In the genomic region with DNA sequence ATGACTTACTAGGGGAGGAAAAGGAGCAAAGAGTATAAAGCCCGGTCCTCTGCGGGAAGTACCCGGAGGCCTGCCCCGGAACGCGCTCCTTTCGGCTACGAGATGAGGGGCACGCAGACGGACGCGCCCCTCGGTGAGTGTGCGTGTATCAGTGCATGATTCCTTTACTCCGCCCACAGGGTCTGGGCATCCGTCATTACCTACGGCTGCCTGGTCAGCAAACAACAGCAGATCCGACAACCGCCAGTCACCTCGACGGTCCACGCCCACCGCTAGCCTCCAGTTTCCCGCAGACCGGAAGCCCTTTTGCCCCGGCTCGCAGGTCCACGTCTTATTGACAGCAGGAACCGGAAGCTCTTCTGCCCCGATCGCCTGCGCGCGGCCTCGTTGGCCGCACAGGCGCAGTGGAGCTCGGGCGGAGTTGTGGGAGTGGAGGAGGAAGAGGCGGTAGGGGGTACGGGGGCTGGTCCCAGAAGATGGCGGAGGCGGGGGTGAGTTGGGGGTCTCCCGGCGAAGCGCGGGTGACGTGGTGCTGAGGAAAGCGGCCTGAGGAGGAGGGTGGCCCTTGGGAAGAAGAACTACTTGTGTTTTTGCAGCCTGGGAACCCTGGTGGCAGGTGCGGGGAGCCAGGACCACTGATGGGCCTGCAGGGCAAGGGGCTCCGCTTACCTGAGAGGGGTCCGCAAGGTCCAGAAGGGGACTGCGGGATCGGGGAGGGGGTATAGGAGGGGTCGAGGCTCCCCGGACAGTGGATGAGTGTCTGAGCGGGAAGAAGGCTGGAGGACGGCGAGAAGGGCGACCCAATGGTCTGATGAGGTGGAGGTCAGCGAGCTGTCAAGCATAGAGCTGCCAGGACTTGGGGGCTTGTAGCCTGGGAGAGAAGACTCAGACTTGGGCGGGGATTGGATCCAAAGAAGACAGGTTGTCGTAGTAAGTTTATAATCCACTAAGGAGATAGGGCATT, we compare ENCODE assay signal across 1 cellular context.
TF ChIP-seq lines count a peak whose summit lies in the region.

A gene (plus strand): TSS at position 421 of the 964 bp plus-strand sequence. CDS start 8,086 bp downstream, outside the sequence.

TF ChIP-seq in K562, 482 proteins besides CTCF, POLR2A, EP300 and RAD21 (continued from another document and continues in another):
- TF ChIP-seq, protein P1, sequence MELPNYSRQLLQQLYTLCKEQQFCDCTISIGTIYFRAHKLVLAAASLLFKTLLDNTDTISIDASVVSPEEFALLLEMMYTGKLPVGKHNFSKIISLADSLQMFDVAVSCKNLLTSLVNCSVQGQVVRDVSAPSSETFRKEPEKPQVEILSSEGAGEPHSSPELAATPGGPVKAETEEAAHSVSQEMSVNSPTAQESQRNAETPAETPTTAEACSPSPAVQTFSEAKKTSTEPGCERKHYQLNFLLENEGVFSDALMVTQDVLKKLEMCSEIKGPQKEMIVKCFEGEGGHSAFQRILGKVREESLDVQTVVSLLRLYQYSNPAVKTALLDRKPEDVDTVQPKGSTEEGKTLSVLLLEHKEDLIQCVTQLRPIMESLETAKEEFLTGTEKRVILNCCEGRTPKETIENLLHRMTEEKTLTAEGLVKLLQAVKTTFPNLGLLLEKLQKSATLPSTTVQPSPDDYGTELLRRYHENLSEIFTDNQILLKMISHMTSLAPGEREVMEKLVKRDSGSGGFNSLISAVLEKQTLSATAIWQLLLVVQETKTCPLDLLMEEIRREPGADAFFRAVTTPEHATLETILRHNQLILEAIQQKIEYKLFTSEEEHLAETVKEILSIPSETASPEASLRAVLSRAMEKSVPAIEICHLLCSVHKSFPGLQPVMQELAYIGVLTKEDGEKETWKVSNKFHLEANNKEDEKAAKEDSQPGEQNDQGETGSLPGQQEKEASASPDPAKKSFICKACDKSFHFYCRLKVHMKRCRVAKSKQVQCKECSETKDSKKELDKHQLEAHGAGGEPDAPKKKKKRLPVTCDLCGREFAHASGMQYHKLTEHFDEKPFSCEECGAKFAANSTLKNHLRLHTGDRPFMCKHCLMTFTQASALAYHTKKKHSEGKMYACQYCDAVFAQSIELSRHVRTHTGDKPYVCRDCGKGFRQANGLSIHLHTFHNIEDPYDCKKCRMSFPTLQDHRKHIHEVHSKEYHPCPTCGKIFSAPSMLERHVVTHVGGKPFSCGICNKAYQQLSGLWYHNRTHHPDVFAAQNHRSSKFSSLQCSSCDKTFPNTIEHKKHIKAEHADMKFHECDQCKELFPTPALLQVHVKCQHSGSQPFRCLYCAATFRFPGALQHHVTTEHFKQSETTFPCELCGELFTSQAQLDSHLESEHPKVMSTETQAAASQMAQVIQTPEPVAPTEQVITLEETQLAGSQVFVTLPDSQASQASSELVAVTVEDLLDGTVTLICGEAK (IDR thresholded peaks at IDR 0.05), result peak; percentile 99
- TF ChIP-seq, protein P1 (CRISPR knock-in tag; IDR thresholded peaks at IDR 0.05), result no peak
- TF ChIP-seq FOXK1 (CRISPR knock-in tag; IDR thresholded peaks at IDR 0.05; ENCODE audit: borderline replicate concordance), result 0 out of 2 replicates have a peak, but pooled peaks have one; percentile 79
- TF ChIP-seq, protein P2, sequence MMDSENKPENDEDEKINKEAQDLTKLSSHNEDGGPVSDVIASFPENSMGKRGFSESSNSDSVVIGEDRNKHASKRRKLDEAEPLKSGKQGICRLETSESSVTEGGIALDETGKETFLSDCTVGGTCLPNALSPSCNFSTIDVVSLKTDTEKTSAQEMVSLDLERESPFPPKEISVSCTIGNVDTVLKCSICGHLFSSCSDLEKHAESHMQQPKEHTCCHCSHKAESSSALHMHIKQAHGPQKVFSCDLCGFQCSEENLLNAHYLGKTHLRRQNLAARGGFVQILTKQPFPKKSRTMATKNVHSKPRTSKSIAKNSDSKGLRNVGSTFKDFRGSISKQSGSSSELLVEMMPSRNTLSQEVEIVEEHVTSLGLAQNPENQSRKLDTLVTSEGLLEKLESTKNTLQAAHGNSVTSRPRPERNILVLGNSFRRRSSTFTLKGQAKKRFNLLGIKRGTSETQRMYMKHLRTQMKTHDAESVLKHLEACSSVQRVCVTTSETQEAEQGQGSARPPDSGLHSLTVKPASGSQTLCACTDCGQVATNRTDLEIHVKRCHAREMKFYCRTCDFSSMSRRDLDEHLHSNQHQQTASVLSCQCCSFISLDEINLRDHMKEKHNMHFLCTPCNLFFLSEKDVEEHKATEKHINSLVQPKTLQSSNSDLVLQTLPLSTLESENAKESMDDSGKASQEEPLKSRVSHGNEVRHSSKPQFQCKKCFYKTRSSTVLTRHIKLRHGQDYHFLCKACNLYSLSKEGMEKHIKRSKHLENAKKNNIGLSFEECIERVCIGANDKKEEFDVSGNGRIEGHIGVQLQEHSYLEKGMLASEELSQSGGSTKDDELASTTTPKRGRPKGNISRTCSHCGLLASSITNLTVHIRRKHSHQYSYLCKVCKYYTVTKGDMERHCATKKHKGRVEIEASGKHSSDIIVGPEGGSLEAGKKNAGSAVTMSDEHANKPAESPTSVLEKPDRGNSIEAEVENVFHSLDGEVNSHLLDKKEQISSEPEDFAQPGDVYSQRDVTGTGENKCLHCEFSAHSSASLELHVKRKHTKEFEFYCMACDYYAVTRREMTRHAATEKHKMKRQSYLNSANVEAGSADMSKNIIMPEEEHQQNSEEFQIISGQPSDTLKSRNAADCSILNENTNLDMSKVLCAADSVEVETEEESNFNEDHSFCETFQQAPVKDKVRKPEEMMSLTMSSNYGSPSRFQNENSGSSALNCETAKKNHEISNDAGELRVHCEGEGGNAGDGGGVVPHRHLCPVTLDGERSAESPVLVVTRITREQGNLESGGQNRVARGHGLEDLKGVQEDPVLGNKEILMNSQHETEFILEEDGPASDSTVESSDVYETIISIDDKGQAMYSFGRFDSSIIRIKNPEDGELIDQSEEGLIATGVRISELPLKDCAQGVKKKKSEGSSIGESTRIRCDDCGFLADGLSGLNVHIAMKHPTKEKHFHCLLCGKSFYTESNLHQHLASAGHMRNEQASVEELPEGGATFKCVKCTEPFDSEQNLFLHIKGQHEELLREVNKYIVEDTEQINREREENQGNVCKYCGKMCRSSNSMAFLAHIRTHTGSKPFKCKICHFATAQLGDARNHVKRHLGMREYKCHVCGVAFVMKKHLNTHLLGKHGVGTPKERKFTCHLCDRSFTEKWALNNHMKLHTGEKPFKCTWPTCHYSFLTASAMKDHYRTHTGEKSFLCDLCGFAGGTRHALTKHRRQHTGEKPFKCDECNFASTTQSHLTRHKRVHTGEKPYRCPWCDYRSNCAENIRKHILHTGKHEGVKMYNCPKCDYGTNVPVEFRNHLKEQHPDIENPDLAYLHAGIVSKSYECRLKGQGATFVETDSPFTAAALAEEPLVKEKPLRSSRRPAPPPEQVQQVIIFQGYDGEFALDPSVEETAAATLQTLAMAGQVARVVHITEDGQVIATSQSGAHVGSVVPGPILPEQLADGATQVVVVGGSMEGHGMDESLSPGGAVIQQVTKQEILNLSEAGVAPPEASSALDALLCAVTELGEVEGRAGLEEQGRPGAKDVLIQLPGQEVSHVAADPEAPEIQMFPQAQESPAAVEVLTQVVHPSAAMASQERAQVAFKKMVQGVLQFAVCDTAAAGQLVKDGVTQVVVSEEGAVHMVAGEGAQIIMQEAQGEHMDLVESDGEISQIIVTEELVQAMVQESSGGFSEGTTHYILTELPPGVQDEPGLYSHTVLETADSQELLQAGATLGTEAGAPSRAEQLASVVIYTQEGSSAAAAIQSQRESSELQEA (IDR thresholded peaks at IDR 0.05; ENCODE audit: low read depth), result peak; percentile 69; the same call in 1 of the 2 replicates
- TF ChIP-seq MBD2 (IDR thresholded peaks at IDR 0.05; ENCODE audit: borderline replicate concordance, low read depth), result peak; percentile 71
- peak; percentile 86 for TF ChIP-seq EGR1 (conservative IDR thresholded peaks at IDR 0.05)
- TF ChIP-seq, protein P3, sequence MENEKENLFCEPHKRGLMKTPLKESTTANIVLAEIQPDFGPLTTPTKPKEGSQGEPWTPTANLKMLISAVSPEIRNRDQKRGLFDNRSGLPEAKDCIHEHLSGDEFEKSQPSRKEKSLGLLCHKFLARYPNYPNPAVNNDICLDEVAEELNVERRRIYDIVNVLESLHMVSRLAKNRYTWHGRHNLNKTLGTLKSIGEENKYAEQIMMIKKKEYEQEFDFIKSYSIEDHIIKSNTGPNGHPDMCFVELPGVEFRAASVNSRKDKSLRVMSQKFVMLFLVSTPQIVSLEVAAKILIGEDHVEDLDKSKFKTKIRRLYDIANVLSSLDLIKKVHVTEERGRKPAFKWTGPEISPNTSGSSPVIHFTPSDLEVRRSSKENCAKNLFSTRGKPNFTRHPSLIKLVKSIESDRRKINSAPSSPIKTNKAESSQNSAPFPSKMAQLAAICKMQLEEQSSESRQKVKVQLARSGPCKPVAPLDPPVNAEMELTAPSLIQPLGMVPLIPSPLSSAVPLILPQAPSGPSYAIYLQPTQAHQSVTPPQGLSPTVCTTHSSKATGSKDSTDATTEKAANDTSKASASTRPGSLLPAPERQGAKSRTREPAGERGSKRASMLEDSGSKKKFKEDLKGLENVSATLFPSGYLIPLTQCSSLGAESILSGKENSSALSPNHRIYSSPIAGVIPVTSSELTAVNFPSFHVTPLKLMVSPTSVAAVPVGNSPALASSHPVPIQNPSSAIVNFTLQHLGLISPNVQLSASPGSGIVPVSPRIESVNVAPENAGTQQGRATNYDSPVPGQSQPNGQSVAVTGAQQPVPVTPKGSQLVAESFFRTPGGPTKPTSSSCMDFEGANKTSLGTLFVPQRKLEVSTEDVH (IDR thresholded peaks at IDR 0.05; ENCODE audit: low read depth, partially characterized antibody), result peak; percentile 77
- TF ChIP-seq SIX5 (IDR thresholded peaks at IDR 0.05; ENCODE audit: borderline replicate concordance in 1 of 2, insufficient read depth in 1 of 2, low read depth in 1 of 2, low read length in 2 of 2), result peak in 1 of 2 experiments; percentile 66; a peak in 2 of 4 replicates
- peak; percentile 21 for TF ChIP-seq TAF1 (IDR thresholded peaks at IDR 0.05; ENCODE audit: control insufficient read depth, extremely low read depth, insufficient read depth, low read length, severe bottlenecking)
- 0 out of 2 replicates have a peak, but pooled peaks have one; percentile 5 for TF ChIP-seq NFIC (IDR thresholded peaks at IDR 0.05)
- TF ChIP-seq, protein P4, sequence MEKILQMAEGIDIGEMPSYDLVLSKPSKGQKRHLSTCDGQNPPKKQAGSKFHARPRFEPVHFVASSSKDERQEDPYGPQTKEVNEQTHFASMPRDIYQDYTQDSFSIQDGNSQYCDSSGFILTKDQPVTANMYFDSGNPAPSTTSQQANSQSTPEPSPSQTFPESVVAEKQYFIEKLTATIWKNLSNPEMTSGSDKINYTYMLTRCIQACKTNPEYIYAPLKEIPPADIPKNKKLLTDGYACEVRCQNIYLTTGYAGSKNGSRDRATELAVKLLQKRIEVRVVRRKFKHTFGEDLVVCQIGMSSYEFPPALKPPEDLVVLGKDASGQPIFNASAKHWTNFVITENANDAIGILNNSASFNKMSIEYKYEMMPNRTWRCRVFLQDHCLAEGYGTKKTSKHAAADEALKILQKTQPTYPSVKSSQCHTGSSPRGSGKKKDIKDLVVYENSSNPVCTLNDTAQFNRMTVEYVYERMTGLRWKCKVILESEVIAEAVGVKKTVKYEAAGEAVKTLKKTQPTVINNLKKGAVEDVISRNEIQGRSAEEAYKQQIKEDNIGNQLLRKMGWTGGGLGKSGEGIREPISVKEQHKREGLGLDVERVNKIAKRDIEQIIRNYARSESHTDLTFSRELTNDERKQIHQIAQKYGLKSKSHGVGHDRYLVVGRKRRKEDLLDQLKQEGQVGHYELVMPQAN (IDR thresholded peaks at IDR 0.05; ENCODE audit: borderline replicate concordance), result 0 out of 2 replicates have a peak, but pooled peaks have one; percentile 40
- TF ChIP-seq GABPB1 (CRISPR knock-in tag; IDR thresholded peaks at IDR 0.05), result peak; percentile 99
- no peak for TF ChIP-seq PTTG1 (tag; IDR thresholded peaks at IDR 0.05; ENCODE audit: low read depth)
- peak; percentile 73 for TF ChIP-seq CXXC5 (CRISPR knock-in tag; IDR thresholded peaks at IDR 0.05)
- TF ChIP-seq, protein P5, sequence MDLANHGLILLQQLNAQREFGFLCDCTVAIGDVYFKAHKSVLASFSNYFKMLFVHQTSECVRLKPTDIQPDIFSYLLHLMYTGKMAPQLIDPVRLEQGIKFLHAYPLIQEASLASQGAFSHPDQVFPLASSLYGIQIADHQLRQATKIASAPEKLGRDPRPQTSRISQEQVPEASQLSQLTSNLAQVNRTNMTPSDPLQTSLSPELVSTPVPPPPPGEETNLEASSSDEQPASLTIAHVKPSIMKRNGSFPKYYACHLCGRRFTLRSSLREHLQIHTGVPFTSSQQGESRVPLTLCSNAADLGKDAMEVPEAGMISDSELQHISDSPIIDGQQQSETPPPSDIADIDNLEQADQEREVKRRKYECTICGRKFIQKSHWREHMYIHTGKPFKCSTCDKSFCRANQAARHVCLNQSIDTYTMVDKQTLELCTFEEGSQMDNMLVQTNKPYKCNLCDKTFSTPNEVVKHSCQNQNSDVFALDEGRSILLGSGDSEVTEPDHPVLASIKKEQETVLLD (IDR thresholded peaks at IDR 0.05), result peak; percentile 53; the same call in 1 of the 2 replicates
- peak; percentile 91 for TF ChIP-seq HCFC1 (IDR thresholded peaks at IDR 0.05; ENCODE audit: low read depth, low read length)
- TF ChIP-seq CCNT2 (IDR thresholded peaks at IDR 0.05; ENCODE audit: borderline replicate concordance, extremely low read depth, insufficient read length, low read depth, low read length), result peak; percentile 32
- 0 out of 2 replicates have a peak, but pooled peaks have one; percentile 55 for TF ChIP-seq EP400 (IDR thresholded peaks at IDR 0.05)
- no peak for TF ChIP-seq SRSF9 (IDR thresholded peaks at IDR 0.05; ENCODE audit: borderline replicate concordance, low read depth, low read length)
